In the genomic region with DNA sequence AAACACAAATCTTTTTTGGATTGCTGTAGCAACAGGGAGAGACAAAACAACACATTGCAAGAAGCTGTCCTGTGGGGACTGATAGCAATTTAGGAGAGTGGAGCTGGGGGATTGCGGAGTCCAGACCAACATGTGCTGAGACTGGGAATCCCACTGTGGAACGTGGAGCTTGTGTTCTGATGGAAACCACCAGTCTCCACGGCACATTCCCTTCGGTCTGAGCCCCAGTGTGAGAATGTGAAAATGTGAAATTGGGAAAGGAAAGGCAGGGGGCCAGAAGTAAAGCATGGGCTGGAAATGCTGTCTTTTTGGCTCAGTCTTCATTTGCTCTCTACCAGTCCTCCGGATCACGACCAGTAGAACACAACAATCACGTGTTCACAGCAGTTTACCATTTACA, we compare ENCODE assay signal across 14 cellular contexts.
"Had no signal": no experiment of that assay in that cellular context is flagged by ENCODE, and none has a peak within 500 bp of the region (broad histone marks: within the 10 kb centered on the region; RNA-seq: fewer than 3 reads in every experiment).

No MANE protein-coding gene starts in this region.

- H3K36me3 ChIP-seq: gastroesophageal sphincter, stomach, uterus had no signal

- H3K27ac Mint-ChIP-seq: activated CD4-positive, alpha-beta T cell treated with anti-CD3 and anti-CD28 coated beads, Interleukin-2, amount 10 ng/mL, durations not matched to agents 7 days and 5 days; activated naive CD8-positive, alpha-beta T cell treated with anti-CD3 and anti-CD28 coated beads, Interleukin-2, amount 10 ng/mL, durations not matched to agents 7 days and 5 days; activated T-helper 1 cell treated with anti-CD3 and anti-CD28 coated beads, Interleukin-12 subunit alpha, Interleukin-12 subunit beta, Interleukin-2, Interleukin-4 antibody, amounts not matched to agents 30 ng/mL and 10 ng/mL and 1 ng/mL, durations not matched to agents 14 hours and 24 hours and 36 hours had no signal

- H3K4me1 ChIP-seq: gastroesophageal sphincter, psoas muscle, stomach, uterus had no signal

- H3K4me3 ChIP-seq: gastroesophageal sphincter, psoas muscle, stomach, uterus had no signal

- H3K9me3 ChIP-seq: psoas muscle, uterus had no signal

- DNase-seq: activated CD4-positive, alpha-beta T cell treated with anti-CD3 and anti-CD28 coated beads, Interleukin-2, amount 10 ng/mL, durations not matched to agents 7 days and 5 days; activated naive CD8-positive, alpha-beta T cell treated with anti-CD3 and anti-CD28 coated beads, Interleukin-2, amount 10 ng/mL, durations not matched to agents 7 days and 5 days; anterior cingulate cortex; cerebellar nuclear complex; effector CD8-positive, alpha-beta T cell; stimulated activated CD4-positive, alpha-beta T cell treated with anti-CD3 and anti-CD28 coated beads, Interleukin-12 subunit alpha, Interleukin-12 subunit beta, amount 100 ng/mL, for 4 hours; stimulated activated CD4-positive, alpha-beta T cell treated with anti-CD3 and anti-CD28 coated beads, Interleukin-2, amount 100 ng/mL, for 24 hours; stomach; uterus had no signal

- FAIRE-seq: keratinocyte, TTC549 had no signal

- H3K36me3 Mint-ChIP-seq: activated naive CD8-positive, alpha-beta T cell treated with anti-CD3 and anti-CD28 coated beads, Interleukin-2, amount 10 ng/mL, durations not matched to agents 7 days and 5 days had no signal

- H3K9me3 Mint-ChIP-seq: activated CD4-positive, alpha-beta T cell treated with anti-CD3 and anti-CD28 coated beads, Interleukin-2, amount 10 ng/mL, durations not matched to agents 7 days and 5 days; activated naive CD8-positive, alpha-beta T cell treated with anti-CD3 and anti-CD28 coated beads, Interleukin-2, amount 10 ng/mL, durations not matched to agents 7 days and 5 days; activated T-helper 1 cell treated with anti-CD3 and anti-CD28 coated beads, Interleukin-12 subunit alpha, Interleukin-12 subunit beta, Interleukin-2, Interleukin-4 antibody, amounts not matched to agents 30 ng/mL and 10 ng/mL and 1 ng/mL, durations not matched to agents 14 hours and 24 hours and 36 hours had no signal

- H3K27ac ChIP-seq: gastroesophageal sphincter, psoas muscle, stomach, uterus had no signal

- ATAC-seq: gastroesophageal sphincter had no signal

- H3K4me3 Mint-ChIP-seq: activated CD4-positive, alpha-beta T cell treated with anti-CD3 and anti-CD28 coated beads, Interleukin-2, amount 10 ng/mL, durations not matched to agents 7 days and 5 days; activated naive CD8-positive, alpha-beta T cell treated with anti-CD3 and anti-CD28 coated beads, Interleukin-2, amount 10 ng/mL, durations not matched to agents 7 days and 5 days; activated T-helper 1 cell treated with anti-CD3 and anti-CD28 coated beads, Interleukin-12 subunit alpha, Interleukin-12 subunit beta, Interleukin-2, Interleukin-4 antibody, amounts not matched to agents 30 ng/mL and 10 ng/mL and 1 ng/mL, durations not matched to agents 14 hours and 24 hours and 36 hours had no signal

- H3K4me1 Mint-ChIP-seq: activated CD4-positive, alpha-beta T cell treated with anti-CD3 and anti-CD28 coated beads, Interleukin-2, amount 10 ng/mL, durations not matched to agents 7 days and 5 days; activated naive CD8-positive, alpha-beta T cell treated with anti-CD3 and anti-CD28 coated beads, Interleukin-2, amount 10 ng/mL, durations not matched to agents 7 days and 5 days had no signal

- H3K27me3 ChIP-seq: gastroesophageal sphincter, stomach, uterus had no signal
